Comparison of ENCODE assay signal across 16 cellular contexts in the genomic region with DNA sequence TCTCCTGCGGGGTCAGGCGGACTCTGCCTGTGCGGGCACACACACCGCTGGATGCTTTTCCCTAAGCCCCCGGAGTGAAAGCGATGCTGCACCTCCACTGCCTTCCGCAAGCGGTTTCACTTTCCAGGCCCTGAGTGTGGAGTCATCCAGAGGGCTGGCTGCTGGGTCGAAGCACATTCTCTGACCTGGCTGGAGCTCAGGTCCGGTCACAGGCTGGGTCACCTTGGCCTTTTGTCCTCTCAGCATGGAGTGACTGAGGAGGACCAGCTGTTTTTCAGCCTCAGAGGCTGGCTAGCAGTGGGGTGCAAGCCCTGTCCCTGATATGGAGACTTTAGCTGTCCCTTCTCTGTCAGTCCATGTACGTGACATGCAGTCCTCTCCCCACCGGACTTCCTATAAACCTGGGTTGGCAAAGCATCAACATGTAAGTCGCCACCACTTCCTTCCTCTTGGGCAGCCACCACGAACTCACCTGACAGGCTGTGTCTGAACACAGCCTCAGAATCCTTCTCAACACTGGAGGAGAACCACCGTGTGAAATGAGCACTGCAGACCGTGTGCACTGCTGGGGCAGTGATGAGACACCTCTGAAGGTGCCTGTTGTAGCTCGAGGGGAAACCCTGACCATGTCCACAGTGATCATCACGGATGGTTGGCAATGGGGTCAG. TPM values are rescaled to one million over a fixed set of nuclear protein-coding genes. Genes with fewer than 3 reads are reported as not detected.
DNase-seq lines count a peak whose midpoint lies in the region; ATAC-seq and TF ChIP-seq lines count a peak whose summit lies in the region.
"Had no signal": no experiment of that assay in that cellular context is flagged by ENCODE, and none has a peak within 500 bp of the region (broad histone marks: within the 10 kb centered on the region; RNA-seq: fewer than 3 reads in every experiment).

No MANE protein-coding gene starts in this region.

- H3K9me3 ChIP-seq in T-helper 17 cell (ENCODE audit: control insufficient read depth, low read length, poor library complexity, severe bottlenecking) = no peaks in the 10 kb centered on the region
- H3K9me3 ChIP-seq in effector memory CD4-positive, alpha-beta T cell (ENCODE audit: control insufficient read depth, low read length) = no peaks in the 10 kb centered on the region

- H3K27ac ChIP-seq in effector memory CD4-positive, alpha-beta T cell (ENCODE audit: insufficient read depth, low read length, poor library complexity, severe bottlenecking) = no peak overlapping the region

- H3K36me3 Mint-ChIP-seq in activated naive CD4-positive, alpha-beta T cell treated with anti-CD3 and anti-CD28 coated beads, Interleukin-2, amount 10 ng/mL, durations not matched to agents 7 days and 5 days = no peaks in the 10 kb centered on the region
- H3K36me3 Mint-ChIP-seq in T-helper 17 cell (ENCODE audit: low read depth) = peaks cover 3% of the 10 kb centered on the region
- H3K36me3 Mint-ChIP-seq in stimulated activated naive B cell treated with anti-CD40 and anti-IgM and Interleukin-4, amounts not matched to agents 10 μg/mL and 1 μg/mL and 100 μg/mL, for 72 hours = no peaks in the 10 kb centered on the region
- H3K36me3 Mint-ChIP-seq in CD14-positive monocyte = no peaks in the 10 kb centered on the region
- H3K36me3 Mint-ChIP-seq: activated naive CD4-positive, alpha-beta T cell treated with anti-CD3 and anti-CD28 coated beads, Interleukin-2, amount 50 U/mL, for 24 hours had no signal

- H3K27ac Mint-ChIP-seq in activated naive CD4-positive, alpha-beta T cell treated with anti-CD3 and anti-CD28 coated beads, Interleukin-2, amount 10 ng/mL, durations not matched to agents 7 days and 5 days = peak overlapping the region; percentile 39
- peak overlapping the region; percentile 67 for H3K27ac Mint-ChIP-seq in T-helper 17 cell
- no peak overlapping the region for H3K27ac Mint-ChIP-seq in stimulated activated naive B cell treated with anti-CD40 and anti-IgM and Interleukin-4, amounts not matched to agents 10 μg/mL and 1 μg/mL and 100 μg/mL, for 72 hours
- H3K27ac Mint-ChIP-seq in CD14-positive monocyte = peak overlapping the region in 1 of 7 donors; percentile 75
- H3K27ac Mint-ChIP-seq: activated naive CD4-positive, alpha-beta T cell treated with anti-CD3 and anti-CD28 coated beads, Interleukin-2, amount 50 U/mL, for 24 hours had no signal

- H3K4me3 ChIP-seq in effector memory CD4-positive, alpha-beta T cell (ENCODE audit: insufficient read depth, low read depth, low read length, poor library complexity, severe bottlenecking) = no peak overlapping the region

- H3K9me3 Mint-ChIP-seq in activated naive CD4-positive, alpha-beta T cell treated with anti-CD3 and anti-CD28 coated beads, Interleukin-2, amount 10 ng/mL, durations not matched to agents 7 days and 5 days = no peaks in the 10 kb centered on the region
- no peaks in the 10 kb centered on the region for H3K9me3 Mint-ChIP-seq in stimulated activated naive B cell treated with anti-CD40 and anti-IgM and Interleukin-4, amounts not matched to agents 10 μg/mL and 1 μg/mL and 100 μg/mL, for 72 hours
- no peaks in the 10 kb centered on the region for H3K9me3 Mint-ChIP-seq in CD14-positive monocyte
- H3K9me3 Mint-ChIP-seq: activated naive CD4-positive, alpha-beta T cell treated with anti-CD3 and anti-CD28 coated beads, Interleukin-2, amount 50 U/mL, for 24 hours; central memory CD8-positive, alpha-beta T cell; H9 had no signal

- peak; percentile 64 for DNase-seq in activated naive CD4-positive, alpha-beta T cell treated with anti-CD3 and anti-CD28 coated beads, Interleukin-2, amount 10 ng/mL, durations not matched to agents 7 days and 5 days
- no peak for DNase-seq in activated naive CD4-positive, alpha-beta T cell (lab: John Stamatoyannopoulos, UW)
- DNase-seq in T-helper 17 cell = no peak
- peak; percentile 64 for DNase-seq in left kidney (ENCODE audit: low read depth, low spot score)
- DNase-seq in stimulated activated naive B cell treated with anti-CD40 and anti-IgM and Interleukin-4, amounts not matched to agents 10 μg/mL and 1 μg/mL and 100 μg/mL, for 72 hours = no peak
- DNase-seq in CD14-positive monocyte (ENCODE audit: low spot score) = no peak
- DNase-seq in effector memory CD4-positive, alpha-beta T cell = no peak
- DNase-seq: DMS153; H9; head of caudate nucleus; naive thymus-derived CD4-positive, alpha-beta T cell; NCI-H2171; stimulated activated naive CD4-positive, alpha-beta T cell had no signal

- no peak for TF ChIP-seq CTCF in CD14-positive monocyte (IDR thresholded peaks at IDR 0.05)

- H3K27me3 ChIP-seq in effector memory CD4-positive, alpha-beta T cell (replicated peaks; ENCODE audit: control insufficient read depth, insufficient read depth, low read length, poor library complexity, severe bottlenecking) = no peaks in the 10 kb centered on the region

- peaks cover 43% of the 10 kb centered on the region for H3K4me1 Mint-ChIP-seq in activated naive CD4-positive, alpha-beta T cell treated with anti-CD3 and anti-CD28 coated beads, Interleukin-2, amount 10 ng/mL, durations not matched to agents 7 days and 5 days
- H3K4me1 Mint-ChIP-seq in T-helper 17 cell = peaks cover 15% of the 10 kb centered on the region
- H3K4me1 Mint-ChIP-seq in stimulated activated naive B cell treated with anti-CD40 and anti-IgM and Interleukin-4, amounts not matched to agents 10 μg/mL and 1 μg/mL and 100 μg/mL, for 72 hours = peaks cover 15 to 38% of the 10 kb centered on the region in 2 donors
- peaks cover 37% of the 10 kb centered on the region for H3K4me1 Mint-ChIP-seq in CD14-positive monocyte

- CTCF ChIA-PET in activated naive CD4-positive, alpha-beta T cell treated with anti-CD3 and anti-CD28 coated beads, Interleukin-2, amount 10 ng/mL, durations not matched to agents 7 days and 5 days (lab: Charles Lee) = no interaction called here

- peak overlapping the region; percentile 11 for H3K4me3 Mint-ChIP-seq in activated naive CD4-positive, alpha-beta T cell treated with anti-CD3 and anti-CD28 coated beads, Interleukin-2, amount 10 ng/mL, durations not matched to agents 7 days and 5 days
- H3K4me3 Mint-ChIP-seq in T-helper 17 cell = peak overlapping the region; percentile 25
- H3K4me3 Mint-ChIP-seq in stimulated activated naive B cell treated with anti-CD40 and anti-IgM and Interleukin-4, amounts not matched to agents 10 μg/mL and 1 μg/mL and 100 μg/mL, for 72 hours = no peak overlapping the region
- H3K4me3 Mint-ChIP-seq in CD14-positive monocyte = no peak overlapping the region
- H3K4me3 Mint-ChIP-seq: activated naive CD4-positive, alpha-beta T cell treated with anti-CD3 and anti-CD28 coated beads, Interleukin-2, amount 50 U/mL, for 24 hours; central memory CD8-positive, alpha-beta T cell; H9 had no signal

- intact Hi-C loops in CD14-positive monocyte (cut with micrococcal nuclease) = no loop called here

- no peak for ATAC-seq in T-helper 17 cell
- ATAC-seq in stimulated activated naive B cell treated with anti-CD40 and anti-IgM and Interleukin-4, amounts not matched to agents 10 μg/mL and 1 μg/mL and 100 μg/mL, for 72 hours (replicated peaks) = peak; percentile 33 to 42
- no peak for ATAC-seq in GM18870 (IDR thresholded peaks at IDR 0.05; ENCODE audit: unreplicated experiment)
- ATAC-seq: naive thymus-derived CD4-positive, alpha-beta T cell had no signal

- H3K36me3 ChIP-seq in effector memory CD4-positive, alpha-beta T cell (ENCODE audit: control insufficient read depth, insufficient read depth, low read length) = no peaks in the 10 kb centered on the region

- H3K27me3 Mint-ChIP-seq in activated naive CD4-positive, alpha-beta T cell treated with anti-CD3 and anti-CD28 coated beads, Interleukin-2, amount 10 ng/mL, durations not matched to agents 7 days and 5 days = peaks cover 67% of the 10 kb centered on the region
- H3K27me3 Mint-ChIP-seq in T-helper 17 cell (no peaks in the 10 kb centered on the region), CD14-positive monocyte (ENCODE audit: low read depth in 3 of 3) (peaks cover 9 to 21% (median 15%) of the 10 kb centered on the region in 3 donors)
- H3K27me3 Mint-ChIP-seq in stimulated activated naive B cell treated with anti-CD40 and anti-IgM and Interleukin-4, amounts not matched to agents 10 μg/mL and 1 μg/mL and 100 μg/mL, for 72 hours = peaks cover 19 to 25% of the 10 kb centered on the region in 2 donors
- H3K27me3 Mint-ChIP-seq: activated naive CD4-positive, alpha-beta T cell treated with anti-CD3 and anti-CD28 coated beads, Interleukin-2, amount 50 U/mL, for 24 hours had no signal

- H3K4me1 ChIP-seq in effector memory CD4-positive, alpha-beta T cell (ENCODE audit: control insufficient read depth, insufficient read depth, low read length, poor library complexity, severe bottlenecking) = peaks cover 9% of the 10 kb centered on the region

RNA-seq across cellular contexts. Expression of a gene that starts 51.3 kb away (rescaled TPM):
- 10 to 100 TPM; 14.3 to 15.1 TPM for total RNA-seq in T-helper 17 cell
- 1 to 10 TPM; 1.1 to 1.3 TPM for polyA plus RNA-seq in CD14-positive monocyte

Comparison
In these comparisons a context has a peak if more than half of its experiments do, and no peak if none do; other contexts are left out.
1. DNase-seq: peak in activated naive CD4-positive, alpha-beta T cell treated with anti-CD3 and anti-CD28 coated beads, Interleukin-2, amount 10 ng/mL, durations not matched to agents 7 days and 5 days (single experiment) and left kidney (single experiment); none in activated naive CD4-positive, alpha-beta T cell (0 of 4), T-helper 17 cell (0 of 3), stimulated activated naive B cell treated with anti-CD40 and anti-IgM and Interleukin-4, amounts not matched to agents 10 μg/mL and 1 μg/mL and 100 μg/mL, for 72 hours (single experiment), CD14-positive monocyte (single experiment) and effector memory CD4-positive, alpha-beta T cell (0 of 3).
2. H3K4me3 Mint-ChIP-seq: peak in activated naive CD4-positive, alpha-beta T cell treated with anti-CD3 and anti-CD28 coated beads, Interleukin-2, amount 10 ng/mL, durations not matched to agents 7 days and 5 days (single experiment) and T-helper 17 cell (single experiment); none in stimulated activated naive B cell treated with anti-CD40 and anti-IgM and Interleukin-4, amounts not matched to agents 10 μg/mL and 1 μg/mL and 100 μg/mL, for 72 hours (0 of 2) and CD14-positive monocyte (0 of 2).
3. ATAC-seq: peak in stimulated activated naive B cell treated with anti-CD40 and anti-IgM and Interleukin-4, amounts not matched to agents 10 μg/mL and 1 μg/mL and 100 μg/mL, for 72 hours (2 of 2); none in T-helper 17 cell (single experiment) and GM18870 (single experiment).